In the genomic region with DNA sequence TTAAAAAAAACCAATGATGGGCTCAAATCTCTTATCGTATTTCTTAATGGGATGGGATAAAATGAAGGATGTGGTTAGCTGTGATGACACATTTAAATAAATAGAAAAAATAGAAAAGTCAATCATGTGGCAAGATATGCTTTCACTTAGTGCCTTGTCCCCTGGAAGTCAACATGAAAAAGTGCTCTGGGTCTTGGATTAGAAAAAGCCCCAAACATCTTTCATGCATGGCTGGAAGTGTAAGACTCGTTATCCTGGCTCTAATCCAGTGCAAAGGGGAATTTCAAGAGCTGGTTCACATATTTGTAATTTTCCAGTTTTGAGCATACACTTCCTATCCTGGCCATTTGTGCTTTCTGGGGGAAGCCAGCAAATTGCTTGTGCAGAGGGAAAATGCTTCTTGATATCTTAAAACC, we compare ENCODE assay signal across 12 cellular contexts.
DNase-seq lines count a peak whose midpoint lies in the region; ATAC-seq and TF ChIP-seq lines count a peak whose summit lies in the region.
"Had no signal": no experiment of that assay in that cellular context is flagged by ENCODE, and none has a peak within 500 bp of the region (broad histone marks: within the 10 kb centered on the region; RNA-seq: fewer than 3 reads in every experiment).

No MANE protein-coding gene starts in this region.

- H3K27ac ChIP-seq in OCI-LY7 (ENCODE audit: low read depth, low read length, poor library complexity, severe bottlenecking) (peak overlapping the region; percentile 94), spleen (peak overlapping the region in 6 of 8 donors; percentile 7 to 67 (median 54))

- DNase-seq in NCI-H510A treated with DMSO at 0.1 percent for 48 hours (lab: John Stamatoyannopoulos, UW) (peak; percentile 47), NCI-H510A (lab: John Stamatoyannopoulos, UW) (no peak), OCI-LY7 (ENCODE audit: low spot score) (peak; percentile 59), glomerular endothelial cell (ENCODE audit: extremely low read depth, low read depth, low spot score) (peak; percentile 64), spleen (no peak), anterior cingulate cortex (lab: John Stamatoyannopoulos, UW) (no peak)
- no peak for DNase-seq in activated T-cell treated with anti-CD3 and anti-CD28 coated beads, Interleukin-2, amount 50 U/mL, for 48 hours
- DNase-seq: activated B cell treated with CpG ODN at 0.5 μM for 24 hours; central memory CD4-positive, alpha-beta T cell; mucosa of descending colon; stimulated activated CD8-positive, alpha-beta memory T cell treated with anti-CD3 and anti-CD28 coated beads, Interleukin-4, amount 100 ng/mL, for 48 hours had no signal

- TF ChIP-seq CTCF in OCI-LY7 (conservative IDR thresholded peaks at IDR 0.05; ENCODE audit: low read length), result no peak
- TF ChIP-seq CTCF in spleen (IDR thresholded peaks at IDR 0.05 in 8 of 11, conservative IDR thresholded peaks at IDR 0.05 in 3 of 11), result no peak

- no peaks in the 10 kb centered on the region for H3K79me2 ChIP-seq in OCI-LY7 (ENCODE audit: insufficient read depth, low read depth, low read length)

- no peaks in the 10 kb centered on the region for H3K27me3 ChIP-seq in spleen (replicated peaks in 1 of 7)

- no peak for ATAC-seq in GM19023 (IDR thresholded peaks at IDR 0.05; ENCODE audit: unreplicated experiment)
- ATAC-seq: mucosa of descending colon had no signal

- H3K4me1 ChIP-seq in OCI-LY7 (ENCODE audit: insufficient read depth, low read length, poor library complexity, severe bottlenecking) (peaks cover 94% of the 10 kb centered on the region), spleen (peaks cover 6 to 27% (median 13%) of the 10 kb centered on the region in 6 donors)

- TF ChIP-seq POLR2A in spleen (IDR thresholded peaks at IDR 0.05), result no peak

- CTCF ChIA-PET in OCI-LY7 (lab: Charles Lee; ENCODE audit: unreplicated experiment), result interaction anchor here (0.6 to 1.6 kb wide), 2 partner anchors 32 to 34 kb away, joined by 3 to 5 read pairs; no protein-coding TSS in a partner anchor

- H3K9me3 ChIP-seq in OCI-LY7 (ENCODE audit: low read length) (no peaks in the 10 kb centered on the region), spleen (no peaks in the 10 kb centered on the region)
- H3K9me3 ChIP-seq: mucosa of descending colon had no signal

- intact Hi-C loops in OCI-LY7 (cut with micrococcal nuclease; ENCODE audit: unreplicated experiment), result loop anchor here (5.0 kb wide), 1 partner anchor 1393 kb away; no protein-coding TSS in a partner anchor
- intact Hi-C loops in spleen (cut with DNase I; ENCODE audit: low total_unique reads), result loop anchor here (10.0 kb wide), 1 partner anchor 569 kb away; no protein-coding TSS in a partner anchor

- no peaks in the 10 kb centered on the region for H3K36me3 ChIP-seq in OCI-LY7 (ENCODE audit: insufficient read depth, low read length)
- H3K36me3 ChIP-seq in spleen, result no peaks in the 10 kb centered on the region

- peak overlapping the region; percentile 47 for H3K4me2 ChIP-seq in OCI-LY7 (ENCODE audit: low read length)

- no TSS peak for BruUV-seq in OCI-LY7 (replicated peaks; lab: Mats Ljungman, UMichigan)

- H3K9me2 ChIP-seq in OCI-LY7 (ENCODE audit: insufficient read depth, low read length), result no peaks in the 10 kb centered on the region

- H3K4me3 ChIP-seq in OCI-LY7 (ENCODE audit: low read depth, low read length, poor library complexity, severe bottlenecking), result peak overlapping the region; percentile 7
- no peak overlapping the region for H3K4me3 ChIP-seq in spleen
- H3K4me3 ChIP-seq: mucosa of descending colon had no signal

- POLR2A ChIA-PET in OCI-LY7 (lab: Charles Lee), result interaction anchor here (0.6 to 8.3 kb wide), 13 partner anchors 8 to 1838 kb away, joined by 3 to 67 read pairs (median 4); partner anchors contain the start of gene MAP2K6

- no peaks in the 10 kb centered on the region for H4K20me1 ChIP-seq in OCI-LY7 (ENCODE audit: insufficient read depth, low read length)

- peak overlapping the region; percentile 80; the same call in 1 of the 2 replicates for H2AFZ ChIP-seq in OCI-LY7 (ENCODE audit: low read length)

- WGBS in spleen, 5 donors, result 9 to 20% (median 13%) methylated on average over 2 of the region's 2 CpGs

Comparison
In these comparisons a context has a peak if more than half of its experiments do, and no peak if none do; other contexts are left out.
1. DNase-seq: peak in NCI-H510A treated with DMSO at 0.1 percent for 48 hours (single experiment), OCI-LY7 (single experiment) and glomerular endothelial cell (single experiment); none in NCI-H510A (single experiment), spleen (single experiment), activated T-cell treated with anti-CD3 and anti-CD28 coated beads, Interleukin-2, amount 50 U/mL, for 48 hours (0 of 2) and anterior cingulate cortex (0 of 58).